Comparison of ENCODE assay signal across 22 cellular contexts in the genomic region with DNA sequence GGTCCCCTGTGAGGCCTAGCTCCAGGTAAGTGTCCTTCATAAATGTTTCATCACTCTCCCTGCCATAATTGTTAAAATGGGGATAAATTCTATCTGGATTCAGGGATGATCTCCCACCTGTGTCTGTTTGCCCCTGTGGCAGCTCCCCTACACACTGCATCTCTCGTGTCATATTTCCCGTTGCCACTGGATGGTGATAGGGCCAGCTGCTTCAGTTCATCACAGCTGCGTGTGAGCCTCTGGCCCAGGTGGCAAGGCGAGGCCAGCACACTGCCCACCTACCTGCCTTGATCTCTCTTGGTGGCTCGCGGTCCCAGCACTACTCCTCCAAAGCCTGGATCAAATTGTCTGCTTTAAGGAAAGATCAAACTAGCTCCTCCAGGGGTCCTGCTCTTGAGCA.
DNase-seq lines count a peak whose midpoint lies in the region; ATAC-seq, FAIRE-seq and TF ChIP-seq lines count a peak whose summit lies in the region.
"Had no signal": no experiment of that assay in that cellular context is flagged by ENCODE, and none has a peak within 500 bp of the region (broad histone marks: within the 10 kb centered on the region; RNA-seq: fewer than 3 reads in every experiment).

No MANE protein-coding gene starts in this region.

- peak; percentile 10 for DNase-seq in NCI-H82 (lab: John Stamatoyannopoulos, UW)
- DNase-seq in NCI-H82 treated with DMSO at 0.1 percent for 48 hours (lab: John Stamatoyannopoulos, UW; ENCODE audit: unreplicated experiment), result no peak
- DNase-seq in GM10266 (ENCODE audit: extremely low spot score), result no peak
- DNase-seq in HCT116 (ENCODE audit: low read depth, low spot score), result no peak
- no peak for DNase-seq in H1 (ENCODE audit: low read depth in 1 of 2, low spot score in 2 of 2)
- DNase-seq in frontal cortex (ENCODE audit: low spot score in 2 of 2), result no peak
- DNase-seq: C1 segment of cervical spinal cord; CD8-positive, alpha-beta T cell; KG1; NCI-H1105 treated with DMSO at 0.1 percent for 48 hours; NCI-H2029 treated with DMSO at 0.1 percent for 48 hours; NCI-H2171 treated with DMSO at 0.1 percent for 48 hours; NCI-H446; NCI-H774; PC-9; SHP77 treated with DMSO at 0.1 percent for 48 hours; T-helper 1 cell had no signal

- TF ChIP-seq POLR2A in HCT116 (IDR thresholded peaks at IDR 0.05; ENCODE audit: borderline replicate concordance, extremely low read depth, insufficient read depth, insufficient read length), result no peak
- TF ChIP-seq POLR2A in H1 (IDR thresholded peaks at IDR 0.05; ENCODE audit: control extremely low read depth in 1 of 2, low read depth in 2 of 2, low read length in 2 of 2), result no peak

- no peak overlapping the region for H3K18ac ChIP-seq in H1 (ENCODE audit: extremely low read depth, low read length)

- H3K4me2 ChIP-seq in HCT116 (ENCODE audit: low read length) (no peak overlapping the region), H1 (ENCODE audit: insufficient read depth in 1 of 2, low read depth in 2 of 2, low read length in 2 of 2) (no peak overlapping the region)
- H3K4me2 ChIP-seq: PC-9 had no signal

- H2BK15ac ChIP-seq in H1 (ENCODE audit: low read length), result no peak overlapping the region

- peak; percentile 6 for TF ChIP-seq CTCF in GM10266 (IDR thresholded peaks at IDR 0.05; ENCODE audit: control insufficient read depth, insufficient read depth, low read depth, missing control alignments)
- no peak for TF ChIP-seq CTCF in HCT116 (IDR thresholded peaks at IDR 0.05 in 2 of 3, conservative IDR thresholded peaks at IDR 0.05 in 1 of 3; ENCODE audit: borderline replicate concordance in 1 of 3, insufficient read depth in 1 of 3, low read depth in 2 of 3, low read length in 2 of 3)
- peak; percentile 12 to 28 (median 22) for TF ChIP-seq CTCF in H1 (IDR thresholded peaks at IDR 0.05; ENCODE audit: control extremely low read depth in 1 of 3, insufficient read depth in 1 of 3, low read depth in 1 of 3, low read length in 3 of 3)

- TF ChIP-seq RAD21 in HCT116 (IDR thresholded peaks at IDR 0.05; ENCODE audit: low read depth), result no peak
- peak; percentile 46 to 57 for TF ChIP-seq RAD21 in H1 (IDR thresholded peaks at IDR 0.05 in 1 of 2, conservative IDR thresholded peaks at IDR 0.05 in 1 of 2; ENCODE audit: low read depth in 2 of 2, low read length in 2 of 2)

- BruUV-seq in HCT116 (replicated peaks; lab: Mats Ljungman, UMichigan), result no TSS peak

- no peak overlapping the region for H2BK5ac ChIP-seq in H1 (ENCODE audit: low read depth, low read length)

- H3K9me3 ChIP-seq in HCT116 (ENCODE audit: control insufficient read depth in 1 of 2, insufficient read depth in 1 of 2, low read depth in 1 of 2, low read length in 2 of 2) (no peaks in the 10 kb centered on the region), H1 (ENCODE audit: insufficient read depth in 2 of 2, low read depth in 1 of 2, low read length in 1 of 2) (no peaks in the 10 kb centered on the region)
- H3K9me3 ChIP-seq: HAP-1 had no signal

- H3K4me1 ChIP-seq in HCT116 (ENCODE audit: control insufficient read depth in 1 of 2, insufficient read depth in 2 of 2, low read length in 2 of 2) (no peaks in the 10 kb centered on the region), H1 (replicated peaks in 1 of 4; ENCODE audit: control insufficient read depth in 3 of 4, insufficient read depth in 4 of 4, low read length in 3 of 4) (peaks cover 0 to 7% (median 2%) of the 10 kb centered on the region in 4 experiments; a peak in 2 of 7 replicates)
- H3K4me1 ChIP-seq: HAP-1 had no signal

- no peaks in the 10 kb centered on the region for H3K9me2 ChIP-seq in HCT116 (ENCODE audit: insufficient read depth)

- no peaks in the 10 kb centered on the region for H3K23me2 ChIP-seq in H1 (ENCODE audit: low read depth, low read length)

- H3K9ac ChIP-seq in HCT116 (ENCODE audit: low read length) (no peak overlapping the region), H1 (replicated peaks in 1 of 4; ENCODE audit: extremely low read depth in 1 of 4, low read depth in 3 of 4, low read length in 3 of 4) (no peak overlapping the region)

- no peak overlapping the region for H3K56ac ChIP-seq in H1 (replicated peaks; ENCODE audit: insufficient read length, low read depth, low read length)

- H3K27ac ChIP-seq in HCT116 (ENCODE audit: low read depth, low read length) (no peak overlapping the region), H1 (ENCODE audit: low read depth, low read length) (no peak overlapping the region)
- H3K27ac ChIP-seq: PC-9, RWPE1, SK-N-MC had no signal

- H3K4me3 ChIP-seq in HCT116 (replicated peaks in 1 of 2; ENCODE audit: low read depth in 1 of 2, low read length in 2 of 2) (no peak overlapping the region), H1 (ENCODE audit: extremely low read depth in 1 of 4, insufficient read depth in 2 of 4, low read depth in 3 of 4, low read length in 4 of 4) (no peak overlapping the region)
- H3K4me3 ChIP-seq: HAP-1, PC-9, SK-N-MC had no signal

- H2AK5ac ChIP-seq in H1 (ENCODE audit: low read depth, low read length), result no peak overlapping the region

- H4K8ac ChIP-seq in H1 (ENCODE audit: extremely low read depth, insufficient read depth, low read length), result no peak overlapping the region

- H2AFZ ChIP-seq in HCT116 (ENCODE audit: low read depth, low read length, poor library complexity, severe bottlenecking), result no peak overlapping the region
- no peak overlapping the region for H2AFZ ChIP-seq in H1 (ENCODE audit: low read length)
- H2AFZ ChIP-seq: PC-9 had no signal

- no peak overlapping the region for H2BK20ac ChIP-seq in H1 (ENCODE audit: low read length)

- H4K91ac ChIP-seq in H1 (replicated peaks; ENCODE audit: insufficient read length, low read length), result no peak overlapping the region

- FAIRE-seq in H1 (lab: Jason Lieb, UNC), result no peak
- no peak for FAIRE-seq in frontal cortex (lab: Jason Lieb, UNC)
- FAIRE-seq: G401.6 had no signal

- H3K36me3 ChIP-seq in HCT116 (ENCODE audit: control insufficient read depth in 1 of 2, insufficient read depth in 2 of 2, low read length in 2 of 2), result no peaks in the 10 kb centered on the region
- no peaks in the 10 kb centered on the region; a peak in 1 of 8 replicates for H3K36me3 ChIP-seq in H1 (ENCODE audit: control insufficient read depth in 2 of 4, insufficient read depth in 4 of 4, low read length in 3 of 4)
- H3K36me3 ChIP-seq: HAP-1 had no signal

- H3K27me3 ChIP-seq in HCT116 (ENCODE audit: insufficient read depth, low read length), result no peaks in the 10 kb centered on the region
- H3K27me3 ChIP-seq in H1 (replicated peaks in 1 of 4; ENCODE audit: control insufficient read depth in 3 of 4, extremely low read depth in 1 of 4, insufficient read depth in 3 of 4, low read length in 3 of 4), result no peaks in the 10 kb centered on the region

- H3K79me1 ChIP-seq in H1 (ENCODE audit: low read depth, low read length), result no peaks in the 10 kb centered on the region; the same call in 1 of the 2 replicates

- H4K5ac ChIP-seq in H1 (ENCODE audit: insufficient read length, low read depth, low read length), result no peak overlapping the region

- intact Hi-C loops in HCT116 (cut with micrococcal nuclease), result no loop called here

- 85% methylated on average over 6 of the region's 6 CpGs; no CpG with 5 or more reads in 1 of the 2 experiments for WGBS in H1 (ENCODE audit: extremely low coverage in 1 of 2, insufficient coverage in 1 of 2, insufficient read length in 1 of 2, insufficient replicate concordance in 2 of 2, low coverage in 1 of 2, low lambda C conversion rate in 2 of 2, missing lambda C conversion rate in 1 of 2), 2 experiments

- no peak for TF ChIP-seq EP300 in H1 (IDR thresholded peaks at IDR 0.05; ENCODE audit: borderline replicate concordance in 1 of 2, low read depth in 2 of 2, low read length in 2 of 2)

- no peak overlapping the region for H2BK120ac ChIP-seq in H1 (replicated peaks; ENCODE audit: low read depth, low read length)

- H3K79me2 ChIP-seq in HCT116 (ENCODE audit: insufficient read depth, low read length), result no peaks in the 10 kb centered on the region
- H3K79me2 ChIP-seq in H1 (ENCODE audit: control insufficient read depth in 1 of 2, insufficient read depth in 2 of 2, low read length in 2 of 2), result no peaks in the 10 kb centered on the region

- RAD21 ChIA-PET in HCT116 (lab: Charles Lee; ENCODE audit: low non-redundant PET in 1 of 2, low total read pairs in 2 of 2, uncharacterized antibody in 2 of 2, unreplicated experiment in 2 of 2), result no interaction called here

- POLR2A ChIA-PET in HCT116 (lab: Charles Lee) (no interaction called here), H1 (lab: Charles Lee; ENCODE audit: partially characterized antibody) (no interaction called here)

- no peak overlapping the region for H3K14ac ChIP-seq in H1 (ENCODE audit: insufficient read length)

- H4K20me1 ChIP-seq in HCT116 (ENCODE audit: insufficient read depth) (no peaks in the 10 kb centered on the region), H1 (replicated peaks in 1 of 2; ENCODE audit: control insufficient read depth in 1 of 2, insufficient read depth in 2 of 2, low read length in 2 of 2) (no peaks in the 10 kb centered on the region)

- no peak overlapping the region for H3K4ac ChIP-seq in H1 (replicated peaks; ENCODE audit: insufficient read length, low read depth, low read length)

- ATAC-seq in HCT116 (peak; percentile 58; the same call in 1 of the 2 replicates), HG03571 (IDR thresholded peaks at IDR 0.05; ENCODE audit: unreplicated experiment) (no peak)
- ATAC-seq: CD8-positive, alpha-beta T cell had no signal

- H2BK12ac ChIP-seq in H1 (ENCODE audit: low read depth, low read length), result no peak overlapping the region

- H3K23ac ChIP-seq in H1 (ENCODE audit: insufficient read length), result no peak overlapping the region

- CTCF ChIA-PET in HCT116 (lab: Charles Lee) (interaction anchor here (0.8 kb wide), 1 partner anchor 13 kb away, joined by 3 read pairs; no protein-coding TSS in a partner anchor), H1 (lab: Charles Lee; ENCODE audit: partially characterized antibody) (interaction anchor here (2.0 to 17.4 kb wide), 3 partner anchors 13 to 187 kb away, joined by 6 to 300 read pairs (median 140); a partner anchor contains a TSS)

TF ChIP-seq in HCT116, 20 proteins besides CTCF, POLR2A, EP300 and RAD21 (continues in another document):
- TF ChIP-seq TCF7L2 (IDR thresholded peaks at IDR 0.05; ENCODE audit: borderline replicate concordance, extremely low read depth, insufficient read depth, insufficient read length) (no peak), EZH2 (IDR thresholded peaks at IDR 0.05) (no peak), SRF (IDR thresholded peaks at IDR 0.05; ENCODE audit: low read depth) (no peak), POLR2AphosphoS5 (IDR thresholded peaks at IDR 0.05; ENCODE audit: low read depth, low read length) (no peak), SP1 (IDR thresholded peaks at IDR 0.05; ENCODE audit: low read depth) (no peak), FOSL1 (IDR thresholded peaks at IDR 0.05; ENCODE audit: low read depth) (no peak)

TF ChIP-seq in H1, 55 proteins besides CTCF, POLR2A, EP300 and RAD21 (continues in another document):
- TF ChIP-seq CTBP2 (IDR thresholded peaks at IDR 0.05; ENCODE audit: borderline replicate concordance, insufficient read depth, insufficient read length, low read length), result no peak
- no peak for TF ChIP-seq SIX5 (IDR thresholded peaks at IDR 0.05; ENCODE audit: low read depth, low read length)

Comparison
In these comparisons a context has a peak if more than half of its experiments do, and no peak if none do; other contexts are left out.
1. CTCF ChIP-seq: peak in GM10266 (single experiment) and H1 (3 of 3); none in HCT116 (0 of 3).